In the genomic region with DNA sequence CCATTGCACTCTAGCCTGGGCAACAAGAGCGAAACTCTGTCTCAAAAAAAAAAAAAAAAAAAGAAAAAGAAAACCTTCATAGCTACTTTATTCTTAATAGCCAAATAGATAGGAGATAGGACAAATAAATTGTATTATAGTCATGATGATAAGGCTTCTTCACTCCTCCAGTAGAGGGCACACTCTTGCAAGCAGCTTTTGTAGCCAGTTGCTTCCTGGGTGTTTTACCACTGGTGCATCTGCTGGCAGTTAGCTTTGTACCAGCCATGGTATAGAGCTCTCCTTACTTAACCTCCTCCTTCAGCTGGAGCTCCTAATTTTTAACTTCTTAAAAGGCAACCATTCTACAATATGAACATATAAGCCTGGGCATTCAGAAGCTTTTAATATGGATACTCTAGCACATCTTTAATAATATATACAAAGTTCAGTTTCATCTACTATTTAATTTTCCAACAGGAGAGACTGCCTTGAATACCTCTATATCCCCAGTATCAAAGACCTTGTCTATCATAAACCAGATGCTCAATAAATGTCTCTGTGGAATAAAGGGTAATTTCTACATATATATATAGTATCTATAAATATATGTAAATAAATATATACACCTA, we compare ENCODE assay signal across 8 cellular contexts. TPM values are rescaled to one million over a fixed set of nuclear protein-coding genes. Genes with fewer than 3 reads are reported as not detected.
DNase-seq lines count a peak whose midpoint lies in the region; ATAC-seq and TF ChIP-seq lines count a peak whose summit lies in the region.

No MANE protein-coding gene starts in this region.

- H3K4me3 Mint-ChIP-seq in activated CD8-positive, alpha-beta T cell treated with anti-CD3 and anti-CD28 coated beads, Interleukin-2, amount 10 ng/mL, durations not matched to agents 7 days and 5 days: no peak overlapping the region

- CTCF ChIA-PET in activated CD8-positive, alpha-beta T cell treated with anti-CD3 and anti-CD28 coated beads, Interleukin-2, amount 10 ng/mL, durations not matched to agents 7 days and 5 days (lab: Charles Lee): interaction anchor here (0.6 to 5.2 kb wide), 29 partner anchors 9 to 758 kb away, joined by 3 to 91 read pairs (median 4); a partner anchor contains a TSS

- no peaks in the 10 kb centered on the region for H3K9me3 ChIP-seq in right atrium auricular region

- H3K27me3 ChIP-seq in right atrium auricular region: no peaks in the 10 kb centered on the region

- H3K4me1 Mint-ChIP-seq in activated CD8-positive, alpha-beta T cell treated with anti-CD3 and anti-CD28 coated beads, Interleukin-2, amount 10 ng/mL, durations not matched to agents 7 days and 5 days (ENCODE audit: low read depth): no peaks in the 10 kb centered on the region

- no peak overlapping the region for H3K4me3 ChIP-seq in right atrium auricular region
- no peak overlapping the region for H3K4me3 ChIP-seq in retinal pigment epithelial cell (ENCODE audit: low read length)

- POLR2A ChIA-PET in activated CD8-positive, alpha-beta T cell treated with anti-CD3 and anti-CD28 coated beads, Interleukin-2, amount 10 ng/mL, durations not matched to agents 7 days and 5 days (lab: Charles Lee): no interaction called here

- no peaks in the 10 kb centered on the region for H3K36me3 ChIP-seq in right atrium auricular region

- H3K27me3 Mint-ChIP-seq in activated CD8-positive, alpha-beta T cell treated with anti-CD3 and anti-CD28 coated beads, Interleukin-2, amount 10 ng/mL, durations not matched to agents 7 days and 5 days (ENCODE audit: low read depth): peaks cover 7% of the 10 kb centered on the region

- no peak overlapping the region for H3K27ac Mint-ChIP-seq in activated CD8-positive, alpha-beta T cell treated with anti-CD3 and anti-CD28 coated beads, Interleukin-2, amount 10 ng/mL, durations not matched to agents 7 days and 5 days

- H3K27ac ChIP-seq in right atrium auricular region: no peak overlapping the region

- DNase-seq in Right ventricle myocardium superior: no peak
- no peak for DNase-seq in right atrium auricular region (ENCODE audit: low spot score)
- peak; percentile 57 for DNase-seq in NCI-H510A treated with DMSO at 0.1 percent for 48 hours (lab: John Stamatoyannopoulos, UW)
- peak; percentile 55 for DNase-seq in activated CD8-positive, alpha-beta T cell treated with anti-CD3 and anti-CD28 coated beads, Interleukin-2, amount 10 ng/mL, durations not matched to agents 7 days and 5 days
- peak; percentile 70 for DNase-seq in germinal center (ENCODE audit: low spot score)
- DNase-seq in retinal pigment epithelial cell (ENCODE audit: low read depth): peak; percentile 27
- no peak for DNase-seq in NCI-H1048 (lab: John Stamatoyannopoulos, UW)

- no peaks in the 10 kb centered on the region for H3K9me3 Mint-ChIP-seq in activated CD8-positive, alpha-beta T cell treated with anti-CD3 and anti-CD28 coated beads, Interleukin-2, amount 10 ng/mL, durations not matched to agents 7 days and 5 days (ENCODE audit: insufficient read depth)

- H3K36me3 Mint-ChIP-seq in activated CD8-positive, alpha-beta T cell treated with anti-CD3 and anti-CD28 coated beads, Interleukin-2, amount 10 ng/mL, durations not matched to agents 7 days and 5 days (ENCODE audit: low read depth): no peaks in the 10 kb centered on the region

- ATAC-seq in Right ventricle myocardium superior (ENCODE audit: poor library complexity) (peak; percentile 56), HG03159 (IDR thresholded peaks at IDR 0.05; ENCODE audit: unreplicated experiment) (peak; percentile 72)
- ATAC-seq in activated CD8-positive, alpha-beta T cell treated with anti-CD3 and anti-CD28 coated beads, Interleukin-2, amount 10 ng/mL, durations not matched to agents 7 days and 5 days: no peak

- TF ChIP-seq CTCF in right atrium auricular region (IDR thresholded peaks at IDR 0.05) (peak in 1 of 2 donors; percentile 59), retinal pigment epithelial cell (conservative IDR thresholded peaks at IDR 0.05; ENCODE audit: low read depth, low read length) (peak; percentile 87)

- peaks cover 0 to 18% of the 10 kb centered on the region in 2 donors for H3K4me1 ChIP-seq in right atrium auricular region

- intact Hi-C loops in Right ventricle myocardium superior (cut with DNase I): loop anchor here (10.0 kb wide), 1 partner anchor 66 kb away; no protein-coding TSS in a partner anchor

RNA-seq across cellular contexts. Expression of a gene that starts 35.8 kb away (rescaled TPM):
- 18.9 TPM for total RNA-seq in Right ventricle myocardium superior
- 10 to 100 TPM; 26.4 to 41.9 TPM for total RNA-seq in right atrium auricular region
- total RNA-seq in activated CD8-positive, alpha-beta T cell treated with anti-CD3 and anti-CD28 coated beads, Interleukin-2, amount 10 ng/mL, durations not matched to agents 7 days and 5 days: under 1 TPM; 0.13 to 0.21 TPM

Comparison
In these comparisons a context has a peak if more than half of its experiments do, and no peak if none do; other contexts are left out.
1. DNase-seq: peak in NCI-H510A treated with DMSO at 0.1 percent for 48 hours (single experiment), activated CD8-positive, alpha-beta T cell treated with anti-CD3 and anti-CD28 coated beads, Interleukin-2, amount 10 ng/mL, durations not matched to agents 7 days and 5 days (single experiment), germinal center (single experiment) and retinal pigment epithelial cell (single experiment); none in Right ventricle myocardium superior (single experiment), right atrium auricular region (single experiment) and NCI-H1048 (single experiment).
2. RNA of a gene that starts 35.8 kb away (total RNA-seq): 26.4 to 41.9 TPM in right atrium auricular region and 18.9 TPM in Right ventricle myocardium superior (single experiment); 0.13 to 0.21 TPM in activated CD8-positive, alpha-beta T cell treated with anti-CD3 and anti-CD28 coated beads, Interleukin-2, amount 10 ng/mL, durations not matched to agents 7 days and 5 days; every median in the first group is over 10 times any median in the second.